Comparison of ENCODE assay signal across 9 cellular contexts in the genomic region with DNA sequence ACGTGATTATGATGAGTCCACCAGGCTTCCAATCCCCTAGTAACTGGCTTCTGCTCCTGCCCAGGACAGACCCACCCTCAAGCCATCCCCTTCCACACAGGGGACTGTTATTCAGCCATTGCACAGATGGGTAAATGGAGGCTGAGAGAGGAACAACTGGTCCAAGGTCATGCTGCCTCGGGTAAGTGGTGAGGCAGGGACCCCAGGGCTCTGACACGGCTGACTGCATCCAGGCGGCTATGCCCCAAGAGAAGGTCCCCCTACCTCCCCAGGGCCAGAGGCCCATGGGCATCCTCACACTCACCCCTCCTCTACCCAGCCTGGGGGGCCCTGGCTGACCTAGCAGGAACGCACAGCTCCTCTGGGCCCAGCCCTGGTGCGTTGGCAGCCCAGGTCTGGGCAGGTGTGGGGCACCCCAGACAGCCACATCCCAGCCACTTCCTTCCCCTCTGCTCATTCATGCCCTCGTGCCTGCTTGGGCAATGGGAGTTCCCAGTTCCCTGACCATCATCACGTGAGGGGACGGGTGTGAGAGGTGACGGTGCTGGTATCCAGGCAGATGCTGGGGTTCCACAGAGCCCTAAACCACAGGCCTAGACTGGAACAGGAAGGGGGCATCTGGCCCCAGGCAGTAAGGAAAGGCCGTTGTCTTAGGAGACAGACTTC. TPM values are rescaled to one million over a fixed set of nuclear protein-coding genes. Genes with fewer than 3 reads are reported as not detected.
A peak's percentile ranks its signal among the peaks of the same experiment; 100 is the strongest.
DNase-seq lines count a peak whose midpoint lies in the region; ATAC-seq and TF ChIP-seq lines count a peak whose summit lies in the region.
"Had no signal": no experiment of that assay in that cellular context is flagged by ENCODE, and none has a peak within 500 bp of the region (broad histone marks: within the 10 kb centered on the region; RNA-seq: fewer than 3 reads in every experiment).

No MANE protein-coding gene starts in this region.

- H3K27ac ChIP-seq in liver (ENCODE audit: low read depth in 1 of 2, low read length in 2 of 2) (peak overlapping the region; percentile 77 to 88), suprapubic skin (peak overlapping the region; percentile 65)
- H3K27ac ChIP-seq: 22Rv1 had no signal

- H3K9ac ChIP-seq in liver (ENCODE audit: low read depth in 1 of 2, low read length in 2 of 2), result no peak overlapping the region

- no peak for TF ChIP-seq RAD21 in liver (IDR thresholded peaks at IDR 0.05)

- ATAC-seq in GM18867 (IDR thresholded peaks at IDR 0.05; ENCODE audit: unreplicated experiment) (no peak), GM19324 (IDR thresholded peaks at IDR 0.05; ENCODE audit: low FRiP score, unreplicated experiment) (no peak)

- no peak for TF ChIP-seq CTCF in liver (IDR thresholded peaks at IDR 0.05; ENCODE audit: low read depth, low read length, missing input control)
- TF ChIP-seq CTCF in suprapubic skin (IDR thresholded peaks at IDR 0.05), result no peak

- H3K9me3 ChIP-seq in liver (ENCODE audit: control insufficient read depth in 4 of 4, low read length in 3 of 4) (no peaks in the 10 kb centered on the region), suprapubic skin (no peaks in the 10 kb centered on the region)

- H3K4me1 ChIP-seq in liver (ENCODE audit: control insufficient read depth in 4 of 4, insufficient read depth in 4 of 4, low read length in 3 of 4) (peaks cover 21 to 56% (median 50%) of the 10 kb centered on the region in 4 donors), suprapubic skin (peaks cover 58% of the 10 kb centered on the region)

- DNase-seq in SIG-M5 treated with dmso at 0.1 percent for 504 hours (lab: John Stamatoyannopoulos, UW; ENCODE audit: unreplicated experiment) (peak; percentile 14), SIG-M5 (lab: John Stamatoyannopoulos, UW) (no peak), suprapubic skin (ENCODE audit: low spot score in 2 of 2) (peak in 1 of 2 donors; percentile 85), GM19240 (ENCODE audit: insufficient read length, low spot score) (no peak)
- DNase-seq in activated effector memory CD4-positive, alpha-beta T cell treated with anti-CD3 and anti-CD28 coated beads, Interleukin-2, amount 50 U/mL, for 16 hours, result peak; percentile 74

- H3K27me3 ChIP-seq in liver (ENCODE audit: control insufficient read depth in 4 of 4, insufficient read depth in 4 of 4, low read length in 3 of 4) (no peaks in the 10 kb centered on the region), suprapubic skin (no peaks in the 10 kb centered on the region)

- H3K36me3 ChIP-seq in liver (ENCODE audit: control insufficient read depth in 4 of 4, insufficient read depth in 3 of 4, low read depth in 1 of 4, low read length in 3 of 4), result peaks cover 0 to 37% (median 18%) of the 10 kb centered on the region in 4 donors
- peaks cover 46% of the 10 kb centered on the region for H3K36me3 ChIP-seq in suprapubic skin

- TF ChIP-seq POLR2A in suprapubic skin (IDR thresholded peaks at IDR 0.05), result no peak

- 73% methylated on average over 11 of the region's 11 CpGs for WGBS in liver
- 83% methylated on average over 4 of the region's 11 CpGs for WGBS in suprapubic skin

- H3K4me3 ChIP-seq in liver (ENCODE audit: low read depth in 1 of 3, low read length in 3 of 3) (no peak overlapping the region), suprapubic skin (no peak overlapping the region)

- TF ChIP-seq EP300 in suprapubic skin (IDR thresholded peaks at IDR 0.05), result no peak

TF ChIP-seq in liver, 16 proteins besides CTCF, POLR2A, EP300 and RAD21:
- no peak for TF ChIP-seq YY1 (IDR thresholded peaks at IDR 0.05)
- TF ChIP-seq, protein P1, sequence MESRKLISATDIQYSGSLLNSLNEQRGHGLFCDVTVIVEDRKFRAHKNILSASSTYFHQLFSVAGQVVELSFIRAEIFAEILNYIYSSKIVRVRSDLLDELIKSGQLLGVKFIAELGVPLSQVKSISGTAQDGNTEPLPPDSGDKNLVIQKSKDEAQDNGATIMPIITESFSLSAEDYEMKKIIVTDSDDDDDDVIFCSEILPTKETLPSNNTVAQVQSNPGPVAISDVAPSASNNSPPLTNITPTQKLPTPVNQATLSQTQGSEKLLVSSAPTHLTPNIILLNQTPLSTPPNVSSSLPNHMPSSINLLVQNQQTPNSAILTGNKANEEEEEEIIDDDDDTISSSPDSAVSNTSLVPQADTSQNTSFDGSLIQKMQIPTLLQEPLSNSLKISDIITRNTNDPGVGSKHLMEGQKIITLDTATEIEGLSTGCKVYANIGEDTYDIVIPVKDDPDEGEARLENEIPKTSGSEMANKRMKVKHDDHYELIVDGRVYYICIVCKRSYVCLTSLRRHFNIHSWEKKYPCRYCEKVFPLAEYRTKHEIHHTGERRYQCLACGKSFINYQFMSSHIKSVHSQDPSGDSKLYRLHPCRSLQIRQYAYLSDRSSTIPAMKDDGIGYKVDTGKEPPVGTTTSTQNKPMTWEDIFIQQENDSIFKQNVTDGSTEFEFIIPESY (IDR thresholded peaks at IDR 0.05), result no peak
- TF ChIP-seq HNF4G (IDR thresholded peaks at IDR 0.05), result no peak
- TF ChIP-seq GABPA (IDR thresholded peaks at IDR 0.05 in 1 of 2, conservative IDR thresholded peaks at IDR 0.05 in 1 of 2), result no peak
- TF ChIP-seq TAF1 (conservative IDR thresholded peaks at IDR 0.05), result no peak
- no peak for TF ChIP-seq EGR1 (IDR thresholded peaks at IDR 0.05; ENCODE audit: low read depth in 2 of 2)
- TF ChIP-seq NR2F2 (IDR thresholded peaks at IDR 0.05), result no peak
- TF ChIP-seq, protein P2, sequence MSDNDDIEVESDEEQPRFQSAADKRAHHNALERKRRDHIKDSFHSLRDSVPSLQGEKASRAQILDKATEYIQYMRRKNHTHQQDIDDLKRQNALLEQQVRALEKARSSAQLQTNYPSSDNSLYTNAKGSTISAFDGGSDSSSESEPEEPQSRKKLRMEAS (IDR thresholded peaks at IDR 0.05), result no peak

RNA-seq across cellular contexts. Expression of a gene that starts 8.5 kb away (rescaled TPM):
- total RNA-seq in liver (10 to 100 TPM in 1 of 2 donors, 1 to 10 TPM in 1; 9.5 to 19.0 TPM), suprapubic skin (100 to 1,000 TPM; 173 to 244 (median 212) TPM)
- polyA plus RNA-seq in liver, result 1 to 10 TPM; 1.3 to 5.0 TPM

RNA-seq across cellular contexts. Expression of a gene that starts 50.7 kb away (rescaled TPM):
- total RNA-seq in liver (under 1 TPM; 0.09 to 0.25 TPM), suprapubic skin (10 to 100 TPM in 1 of 4 donors, 1 to 10 TPM in 3; 5.2 to 10.7 (median 5.9) TPM)
- under 1 TPM in 1 of 2 donors, not detected in 1; 0.08 TPM for polyA plus RNA-seq in liver

RNA-seq across cellular contexts. Expression of a gene that starts 51.2 kb away (rescaled TPM):
- total RNA-seq in liver (10 to 100 TPM in 1 of 2 donors, 1 to 10 TPM in 1; 3.4 to 25.7 TPM), suprapubic skin (10 to 100 TPM in 1 of 4 donors, 1 to 10 TPM in 3; 2.6 to 14.6 (median 5.8) TPM)
- polyA plus RNA-seq in liver, result 1 to 10 TPM in 1 of 2 donors, under 1 TPM in 1; 0.33 to 1.2 TPM

Comparison
In these comparisons a context has a peak if more than half of its experiments do, and no peak if none do; other contexts are left out.
1. DNase-seq: peak in SIG-M5 treated with dmso at 0.1 percent for 504 hours (single experiment) and activated effector memory CD4-positive, alpha-beta T cell treated with anti-CD3 and anti-CD28 coated beads, Interleukin-2, amount 50 U/mL, for 16 hours (single experiment); none in SIG-M5 (single experiment) and GM19240 (single experiment).
2. RNA of a gene that starts 8.5 kb away (total RNA-seq): 173 to 244 TPM in suprapubic skin; 9.5 to 19.0 TPM in liver; every median in the first group is over 4 times any median in the second.
3. RNA of a gene that starts 50.7 kb away (total RNA-seq): 5.2 to 10.7 TPM in suprapubic skin; 0.09 to 0.25 TPM in liver; every median in the first group is over 4 times any median in the second.